9 cellular contexts compared by ENCODE assay signal in genomic region chr12:56632701-56633464, GRCh38. TPM values are rescaled to one million over a fixed set of nuclear protein-coding genes. Genes with fewer than 3 reads are reported as not detected.
DNase-seq lines count a peak whose midpoint lies in the region; ATAC-seq and TF ChIP-seq lines count a peak whose summit lies in the region.
"Had no signal": no experiment of that assay in that cellular context is flagged by ENCODE, and none has a peak within 500 bp of the region (broad histone marks: within the 10 kb centered on the region; RNA-seq: fewer than 3 reads in every experiment).

No MANE protein-coding gene starts in this region.

- peaks cover 49% of the 10 kb centered on the region for H3K4me1 ChIP-seq in testis

- no peak for ATAC-seq in activated naive CD8-positive, alpha-beta T cell treated with anti-CD3 and anti-CD28 coated beads, Interleukin-2, amount 10 ng/mL, durations not matched to agents 7 days and 5 days (ENCODE audit: low read depth)

- CTCF ChIA-PET in GM10248 (lab: Yijun Ruan, JAX): interaction anchor here (1.1 to 4.2 kb wide), 4 partner anchors 8 to 478 kb away, joined by 3 to 44 read pairs (median 3); partner anchors contain the start of gene STAT6

- no peak for DNase-seq in T-helper 2 cell treated with Interferon-gamma antibody and Interleukin-4, amounts not matched to agents 5 μg/mL and 100 μg/mL, for 36 hours (ENCODE audit: low spot score)
- DNase-seq in T-helper 2 cell (no peak), testis (no peak), glomerular visceral epithelial cell (ENCODE audit: extremely low spot score) (no peak), anterior cingulate cortex (lab: John Stamatoyannopoulos, UW) (no peak), GM10248 (ENCODE audit: extremely low spot score) (no peak)
- no peak for DNase-seq in activated naive CD8-positive, alpha-beta T cell treated with anti-CD3 and anti-CD28 coated beads, Interleukin-2, amount 10 ng/mL, durations not matched to agents 7 days and 5 days
- DNase-seq: cerebellar nuclear complex had no signal

- no peaks in the 10 kb centered on the region for H3K36me3 ChIP-seq in testis (ENCODE audit: low read depth, missing control alignments)

- H3K9me3 Mint-ChIP-seq in T-helper 2 cell treated with Interferon-gamma antibody and Interleukin-4, amounts not matched to agents 5 μg/mL and 100 μg/mL, for 36 hours: no peaks in the 10 kb centered on the region
- no peaks in the 10 kb centered on the region for H3K9me3 Mint-ChIP-seq in activated naive CD8-positive, alpha-beta T cell treated with anti-CD3 and anti-CD28 coated beads, Interleukin-2, amount 10 ng/mL, durations not matched to agents 7 days and 5 days

- peak overlapping the region; percentile 29 for H3K27ac Mint-ChIP-seq in T-helper 2 cell treated with Interferon-gamma antibody and Interleukin-4, amounts not matched to agents 5 μg/mL and 100 μg/mL, for 36 hours
- H3K27ac Mint-ChIP-seq in activated naive CD8-positive, alpha-beta T cell treated with anti-CD3 and anti-CD28 coated beads, Interleukin-2, amount 10 ng/mL, durations not matched to agents 7 days and 5 days: peak overlapping the region; percentile 68

- intact Hi-C loops in testis (cut with DNase I; ENCODE audit: low total_unique reads): no loop called here

- H3K27ac ChIP-seq in layer of hippocampus (ENCODE audit: low read depth, low read length) (peak overlapping the region; percentile 47), testis (peak overlapping the region; percentile 57 to 98)

- no peaks in the 10 kb centered on the region for H3K27me3 Mint-ChIP-seq in T-helper 2 cell treated with Interferon-gamma antibody and Interleukin-4, amounts not matched to agents 5 μg/mL and 100 μg/mL, for 36 hours (ENCODE audit: low read depth)
- no peaks in the 10 kb centered on the region for H3K27me3 Mint-ChIP-seq in activated naive CD8-positive, alpha-beta T cell treated with anti-CD3 and anti-CD28 coated beads, Interleukin-2, amount 10 ng/mL, durations not matched to agents 7 days and 5 days

- no peak for TF ChIP-seq POLR2A in testis (IDR thresholded peaks at IDR 0.05)

- H3K4me1 Mint-ChIP-seq in T-helper 2 cell treated with Interferon-gamma antibody and Interleukin-4, amounts not matched to agents 5 μg/mL and 100 μg/mL, for 36 hours (ENCODE audit: low read depth): peaks cover 58% of the 10 kb centered on the region
- H3K4me1 Mint-ChIP-seq in activated naive CD8-positive, alpha-beta T cell treated with anti-CD3 and anti-CD28 coated beads, Interleukin-2, amount 10 ng/mL, durations not matched to agents 7 days and 5 days: peaks cover 61% of the 10 kb centered on the region

- peak overlapping the region; percentile 92 for H3K4me3 Mint-ChIP-seq in T-helper 2 cell treated with Interferon-gamma antibody and Interleukin-4, amounts not matched to agents 5 μg/mL and 100 μg/mL, for 36 hours
- peak overlapping the region; percentile 97 for H3K4me3 Mint-ChIP-seq in activated naive CD8-positive, alpha-beta T cell treated with anti-CD3 and anti-CD28 coated beads, Interleukin-2, amount 10 ng/mL, durations not matched to agents 7 days and 5 days

- peaks cover 24% of the 10 kb centered on the region for H3K36me3 Mint-ChIP-seq in T-helper 2 cell treated with Interferon-gamma antibody and Interleukin-4, amounts not matched to agents 5 μg/mL and 100 μg/mL, for 36 hours (ENCODE audit: low read depth)
- H3K36me3 Mint-ChIP-seq in activated naive CD8-positive, alpha-beta T cell treated with anti-CD3 and anti-CD28 coated beads, Interleukin-2, amount 10 ng/mL, durations not matched to agents 7 days and 5 days: peaks cover 9% of the 10 kb centered on the region

- H3K4me3 ChIP-seq in testis: no peak overlapping the region

- POLR2A ChIA-PET in activated naive CD8-positive, alpha-beta T cell treated with anti-CD3 and anti-CD28 coated beads, Interleukin-2, amount 10 ng/mL, durations not matched to agents 7 days and 5 days (lab: Charles Lee): interaction anchor here (0.6 to 5.0 kb wide), 4 partner anchors 9 to 92 kb away, joined by 3 to 53 read pairs (median 28); partner anchors contain the start of genes ATP5F1B, NACA and PTGES3
- POLR2A ChIA-PET in GM10248 (lab: Yijun Ruan, JAX): no interaction called here

- TF ChIP-seq CTCF in testis (IDR thresholded peaks at IDR 0.05): no peak
- no peak for TF ChIP-seq CTCF in GM10248 (IDR thresholded peaks at IDR 0.05; ENCODE audit: control extremely low read depth, extremely low read depth, low read depth, missing control alignments)

- H3K27me3 ChIP-seq in layer of hippocampus (ENCODE audit: control insufficient read depth, insufficient read depth, low read length) (no peaks in the 10 kb centered on the region), testis (no peaks in the 10 kb centered on the region)

- 13 to 29% methylated on average over 3 of the region's 3 CpGs for WGBS in testis, 2 donors

- no peaks in the 10 kb centered on the region for H3K9me3 ChIP-seq in testis

RNA-seq across cellular contexts. Expression of gene BAZ2A, which starts 2.8 kb away (rescaled TPM):
- 100 to 1,000 TPM; 139 to 145 TPM for total RNA-seq in activated naive CD8-positive, alpha-beta T cell treated with anti-CD3 and anti-CD28 coated beads, Interleukin-2, amount 10 ng/mL, durations not matched to agents 7 days and 5 days
- 100 to 1,000 TPM; 250 to 316 TPM for total RNA-seq in testis
- polyA plus RNA-seq in testis (ENCODE audit: insufficient read depth, low read depth, low replicate concordance): 134 TPM

RNA-seq across cellular contexts. Expression of gene ATP5F1B, which starts 12.9 kb away (rescaled TPM):
- 100 to 1,000 TPM; 468 to 471 TPM for total RNA-seq in activated naive CD8-positive, alpha-beta T cell treated with anti-CD3 and anti-CD28 coated beads, Interleukin-2, amount 10 ng/mL, durations not matched to agents 7 days and 5 days
- 100 to 1,000 TPM; 342 to 387 TPM for total RNA-seq in testis
- 666 TPM for polyA plus RNA-seq in testis (ENCODE audit: insufficient read depth, low read depth, low replicate concordance)

RNA-seq across cellular contexts. Expression of gene PTGES3, which starts 55.2 kb away (rescaled TPM):
- total RNA-seq in activated naive CD8-positive, alpha-beta T cell treated with anti-CD3 and anti-CD28 coated beads, Interleukin-2, amount 10 ng/mL, durations not matched to agents 7 days and 5 days: 100 to 1,000 TPM; 210 to 217 TPM
- 100 to 1,000 TPM; 102 to 110 TPM for total RNA-seq in testis
- polyA plus RNA-seq in testis (ENCODE audit: insufficient read depth, low read depth, low replicate concordance): 267 TPM
